1 cellular context compared by ENCODE assay signal in the genomic region with DNA sequence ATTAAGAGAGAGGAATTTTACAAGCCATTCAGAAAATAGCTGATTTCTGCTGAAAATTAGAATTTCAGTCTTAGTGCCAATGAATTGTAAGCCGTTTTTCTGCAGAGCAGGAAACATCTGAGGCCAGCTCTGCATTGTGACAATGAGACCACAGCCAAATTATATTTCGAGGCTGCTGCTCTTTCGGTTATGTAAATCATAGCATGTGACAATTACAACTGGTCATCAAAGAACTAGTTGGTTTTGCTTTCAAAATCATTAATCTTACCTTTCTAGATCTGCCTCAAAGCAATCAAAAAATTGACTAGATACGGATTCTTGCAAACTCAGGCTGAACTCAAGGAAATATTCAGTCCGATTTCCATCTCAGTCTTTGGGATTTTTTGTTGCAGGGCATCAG.
TF ChIP-seq lines count a peak whose summit lies in the region.

No MANE protein-coding gene starts in this region.

TF ChIP-seq in SK-N-SH, 30 proteins besides CTCF, POLR2A, EP300 and RAD21 (continued from another document):
- TF ChIP-seq MAX (IDR thresholded peaks at IDR 0.05; ENCODE audit: low read depth) (no peak), YY1 (IDR thresholded peaks at IDR 0.05; ENCODE audit: low read depth) (no peak)
